Comparison of ENCODE assay signal across 31 cellular contexts in genomic region chr7:20320322-20320721, GRCh38.
"Had no signal": no experiment of that assay in that cellular context is flagged by ENCODE, and none has a peak within 500 bp of the region (broad histone marks: within the 10 kb centered on the region; RNA-seq: fewer than 3 reads in every experiment).

No MANE protein-coding gene starts in this region.

- H3K79me2 ChIP-seq: parathyroid adenoma had no signal

- H3K9me3 Mint-ChIP-seq: mesothelial cell of epicardium; natural killer cell treated with Interleukin-12 subunit alpha and Interleukin-12 subunit beta and Interleukin-15 and Interleukin-18, amount 100 ng/mL, for 72 hours; neural crest cell; stimulated activated naive B cell treated with anti-CD40 and anti-IgM and Interleukin-4, amounts not matched to agents 10 μg/mL and 1 μg/mL and 100 μg/mL, for 72 hours had no signal

- DNase-seq: hypothalamus; immature natural killer cell; kidney; left colon; left lung; lower lobe of right lung; mammary epithelial cell; mesenchymal stem cell; naive thymus-derived CD4-positive, alpha-beta T cell; occipital lobe; psoas muscle; right lobe of liver; stimulated activated CD4-positive, alpha-beta T cell treated with anti-CD3 and anti-CD28 coated beads, Interleukin-12 subunit alpha, Interleukin-12 subunit beta, amount 100 ng/mL, for 4 hours; stimulated activated CD4-positive, alpha-beta T cell treated with anti-CD3 and anti-CD28 coated beads, Interleukin-15, amount 100 ng/mL, for 24 hours; stimulated activated CD4-positive, alpha-beta T cell treated with anti-CD3 and anti-CD28 coated beads, Interleukin-2, amount 100 ng/mL, for 24 hours; stimulated activated CD4-positive, alpha-beta T cell treated with anti-CD3 and anti-CD28 coated beads, Interleukin-4, amount 100 ng/mL, for 1 hour; stimulated activated naive B cell treated with anti-CD40 and anti-IgM and Interleukin-4, amounts not matched to agents 10 μg/mL and 1 μg/mL and 100 μg/mL, for 72 hours; stimulated activated naive CD8-positive, alpha-beta T cell treated with anti-CD3 and anti-CD28 coated beads, Interleukin-15, Interleukin-2, amounts not matched to agents 100 U/mL and 50 U/mL, for 24 hours; stomach; testis; thyroid gland; transverse colon; upper lobe of left lung had no signal

- H3K9ac ChIP-seq: parathyroid adenoma had no signal

- H3K27ac ChIP-seq: left lung, lower lobe of right lung, neutrophil, parathyroid adenoma, psoas muscle, right atrium auricular region, right lobe of liver, skin epidermis, stomach, testis, thyroid gland, transverse colon, upper lobe of left lung, vagina had no signal

- ATAC-seq: left colon; left lung; lower lobe of right lung; naive thymus-derived CD4-positive, alpha-beta T cell; natural killer cell treated with Interleukin-12 subunit alpha and Interleukin-12 subunit beta and Interleukin-15 and Interleukin-18, amount 100 ng/mL, for 72 hours; psoas muscle; right lobe of liver; stimulated activated naive B cell treated with anti-CD40 and anti-IgM and Interleukin-4, amounts not matched to agents 10 μg/mL and 1 μg/mL and 100 μg/mL, for 72 hours; stimulated activated naive CD8-positive, alpha-beta T cell treated with anti-CD3 and anti-CD28 coated beads, Interleukin-15, Interleukin-2, amounts not matched to agents 100 U/mL and 50 U/mL, for 24 hours had no signal

- H3K27me3 ChIP-seq: left lung, neutrophil, right atrium auricular region, right lobe of liver, stomach, testis, thyroid gland, transverse colon, upper lobe of left lung, vagina had no signal

- H3K36me3 ChIP-seq: left lung, lower lobe of right lung, neutrophil, right atrium auricular region, right lobe of liver, stomach, thyroid gland, transverse colon, upper lobe of left lung, vagina had no signal

- H3K27me3 Mint-ChIP-seq: stimulated activated naive B cell treated with anti-CD40 and anti-IgM and Interleukin-4, amounts not matched to agents 10 μg/mL and 1 μg/mL and 100 μg/mL, for 72 hours had no signal

- H3K4me3 ChIP-seq: left lung, lower lobe of right lung, psoas muscle, right atrium auricular region, right lobe of liver, skin epidermis, stomach, testis, thyroid gland, transverse colon, upper lobe of left lung, vagina had no signal

- H3K4me3 Mint-ChIP-seq: immature natural killer cell; mesothelial cell of epicardium; naive thymus-derived CD4-positive, alpha-beta T cell; natural killer cell treated with Interleukin-12 subunit alpha and Interleukin-12 subunit beta and Interleukin-15 and Interleukin-18, amount 100 ng/mL, for 72 hours; neural crest cell; stimulated activated naive B cell treated with anti-CD40 and anti-IgM and Interleukin-4, amounts not matched to agents 10 μg/mL and 1 μg/mL and 100 μg/mL, for 72 hours had no signal

- H3K27ac Mint-ChIP-seq: immature natural killer cell; mesothelial cell of epicardium; naive thymus-derived CD4-positive, alpha-beta T cell; natural killer cell treated with Interleukin-12 subunit alpha and Interleukin-12 subunit beta and Interleukin-15 and Interleukin-18, amount 100 ng/mL, for 72 hours; stimulated activated naive B cell treated with anti-CD40 and anti-IgM and Interleukin-4, amounts not matched to agents 10 μg/mL and 1 μg/mL and 100 μg/mL, for 72 hours had no signal

- H3K9me3 ChIP-seq: left lung, lower lobe of right lung, neutrophil, psoas muscle, right atrium auricular region, right lobe of liver, stomach, testis, thyroid gland, transverse colon, upper lobe of left lung, vagina had no signal

- H3K4me1 Mint-ChIP-seq: immature natural killer cell; naive thymus-derived CD4-positive, alpha-beta T cell; stimulated activated naive B cell treated with anti-CD40 and anti-IgM and Interleukin-4, amounts not matched to agents 10 μg/mL and 1 μg/mL and 100 μg/mL, for 72 hours had no signal

- H3K4me1 ChIP-seq: left lung, lower lobe of right lung, parathyroid adenoma, psoas muscle, right atrium auricular region, right lobe of liver, stomach, testis, thyroid gland, transverse colon, upper lobe of left lung, vagina had no signal

- H2AFZ ChIP-seq: parathyroid adenoma had no signal

- H3K36me3 Mint-ChIP-seq: immature natural killer cell; mesothelial cell of epicardium; naive thymus-derived CD4-positive, alpha-beta T cell; natural killer cell treated with Interleukin-12 subunit alpha and Interleukin-12 subunit beta and Interleukin-15 and Interleukin-18, amount 100 ng/mL, for 72 hours; stimulated activated naive B cell treated with anti-CD40 and anti-IgM and Interleukin-4, amounts not matched to agents 10 μg/mL and 1 μg/mL and 100 μg/mL, for 72 hours had no signal
